ENCODE assay signal across 14 cellular contexts in the genomic region with DNA sequence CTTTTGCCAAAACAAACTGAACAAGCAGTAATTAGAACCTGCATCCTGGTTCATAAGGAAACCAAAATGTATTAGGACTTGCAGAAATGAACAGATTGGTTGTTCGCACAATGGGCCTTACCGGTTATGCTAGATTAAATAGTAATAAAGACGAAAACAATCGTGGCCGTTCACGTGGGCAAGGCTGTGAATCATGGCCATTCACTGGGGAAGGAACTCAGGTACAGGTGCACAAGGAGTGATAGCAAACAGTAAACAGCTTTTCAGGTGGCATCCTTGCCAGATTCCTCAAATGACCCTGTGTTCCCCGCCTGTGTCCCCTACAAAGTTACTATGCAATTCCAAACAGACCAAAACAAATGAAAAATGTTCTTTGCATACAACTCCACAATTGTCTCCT. TPM values are rescaled to one million over a fixed set of nuclear protein-coding genes. Genes with fewer than 3 reads are reported as not detected.
DNase-seq lines count a peak whose midpoint lies in the region; ATAC-seq and TF ChIP-seq lines count a peak whose summit lies in the region.
"Had no signal": no experiment of that assay in that cellular context is flagged by ENCODE, and none has a peak within 500 bp of the region (broad histone marks: within the 10 kb centered on the region; RNA-seq: fewer than 3 reads in every experiment).

No MANE protein-coding gene starts in this region.

- no peak overlapping the region for H2AK5ac ChIP-seq in H9 (ENCODE audit: insufficient read length, low read length)

- no peaks in the 10 kb centered on the region for H3K23me2 ChIP-seq in H9 (ENCODE audit: insufficient read length, low read depth, low read length, poor library complexity, severe bottlenecking)

- H3K4me1 ChIP-seq in H9 (ENCODE audit: insufficient read depth, low read length) (peaks cover 32% of the 10 kb centered on the region), stomach (peaks cover 62 to 98% (median 86%) of the 10 kb centered on the region in 4 donors)

- H3K27ac Mint-ChIP-seq in H9: peak overlapping the region; percentile 72 to 99 (median 86); a peak in 5 of 7 replicates
- H3K27ac Mint-ChIP-seq: activated naive CD8-positive, alpha-beta T cell treated with anti-CD3 and anti-CD28 coated beads for 36 hours had no signal

- H3K14ac ChIP-seq in H9 (ENCODE audit: insufficient read depth, low read length): no peak overlapping the region

- H3K56ac ChIP-seq in H9 (ENCODE audit: insufficient read length, low read depth, low read length): no peak overlapping the region

- H3K27ac ChIP-seq in H9 (ENCODE audit: insufficient read length, low read depth, low read length) (peak overlapping the region; percentile 34), epithelial cell of prostate (no peak overlapping the region), stomach (peak overlapping the region; percentile 63 to 96 (median 83))

- peak overlapping the region; percentile 9 for H3K4me2 ChIP-seq in H9 (ENCODE audit: insufficient read depth, insufficient read length, low read length)

- H4K5ac ChIP-seq in H9 (ENCODE audit: insufficient read length, low read depth, low read length): no peak overlapping the region

- H3K4me1 Mint-ChIP-seq in H9: peaks cover 90 to 94% of the 10 kb centered on the region in 2 experiments

- no peaks in the 10 kb centered on the region for H3K27me3 ChIP-seq in H9 (ENCODE audit: insufficient read depth, low read length)
- H3K27me3 ChIP-seq in stomach: no peaks in the 10 kb centered on the region

- no peak overlapping the region for H3K4ac ChIP-seq in H9 (ENCODE audit: low read depth, low read length)

- H3K9me3 ChIP-seq in H9 (ENCODE audit: control insufficient read depth, low read depth, low read length): no peaks in the 10 kb centered on the region
- no peaks in the 10 kb centered on the region for H3K9me3 ChIP-seq in stomach

- H3K27me3 Mint-ChIP-seq in H9 (ENCODE audit: low read depth): no peaks in the 10 kb centered on the region

- peak overlapping the region in 1 of 4 donors; percentile 5 for H3K4me3 ChIP-seq in stomach

- no peak overlapping the region for H4K91ac ChIP-seq in H9 (ENCODE audit: insufficient read length, low read depth, low read length)

- no peak overlapping the region for H2BK15ac ChIP-seq in H9 (ENCODE audit: low read depth, low read length)

- peaks cover 2 to 9% (median 7%) of the 10 kb centered on the region in 3 experiments; a peak in 3 of 7 replicates for H3K36me3 Mint-ChIP-seq in H9 (ENCODE audit: insufficient read depth in 1 of 3, low read depth in 3 of 3)
- H3K36me3 Mint-ChIP-seq: stimulated activated naive B cell treated with anti-CD40 and anti-IgM and Interleukin-4, amounts not matched to agents 10 μg/mL and 1 μg/mL and 100 μg/mL, for 72 hours had no signal

- no peak overlapping the region for H3K23ac ChIP-seq in H9 (ENCODE audit: insufficient read length, low read depth, low read length)

- DNase-seq in H9: no peak
- DNase-seq in NCI-H69 (lab: John Stamatoyannopoulos, UW): peak; percentile 85
- peak; percentile 39 for DNase-seq in epithelial cell of prostate (ENCODE audit: low read depth, low spot score)
- DNase-seq in stomach: peak; percentile 73
- no peak for DNase-seq in dedifferentiated amniotic fluid mesenchymal stem cell (ENCODE audit: extremely low spot score)
- no peak for DNase-seq in posterior cingulate gyrus
- DNase-seq: activated CD4-positive, alpha-beta T cell treated with anti-CD3 and anti-CD28 coated beads, Interleukin-2, amount 50 U/mL, for 48 hours; activated naive CD8-positive, alpha-beta T cell treated with anti-CD3 and anti-CD28 coated beads for 36 hours; DMS 273 treated with DMSO at 0.1 percent for 48 hours; glutamatergic neuron; mammary epithelial cell; NCI-H1092 treated with DMSO at 0.1 percent for 48 hours; stimulated activated naive B cell treated with anti-CD40 and anti-IgM and Interleukin-4, amounts not matched to agents 10 μg/mL and 1 μg/mL and 100 μg/mL, for 72 hours had no signal

- intact Hi-C loops in stomach (cut with DNase I; ENCODE audit: low total_unique reads) (no loop called here), posterior cingulate gyrus (cut with DNase I) (no loop called here)

- no CpG with 5 or more reads among the region's 7 CpGs for WGBS in H9 (ENCODE audit: extremely low coverage, insufficient read length, low lambda C conversion rate)
- WGBS in stomach, 5 donors: 17 to 46% (median 33%) methylated on average over 7 of the region's 7 CpGs

- peak overlapping the region in 1 of 2 experiments; percentile 66; a peak in 2 of 5 replicates for H3K4me3 Mint-ChIP-seq in H9
- H3K4me3 Mint-ChIP-seq: activated naive CD8-positive, alpha-beta T cell treated with anti-CD3 and anti-CD28 coated beads for 36 hours; stimulated activated naive B cell treated with anti-CD40 and anti-IgM and Interleukin-4, amounts not matched to agents 10 μg/mL and 1 μg/mL and 100 μg/mL, for 72 hours had no signal

- no peak overlapping the region for H2BK20ac ChIP-seq in H9 (ENCODE audit: low read depth, low read length, poor library complexity, severe bottlenecking)

- no peak for ATAC-seq in GM18505 (IDR thresholded peaks at IDR 0.05; ENCODE audit: unreplicated experiment)
- ATAC-seq: stimulated activated naive B cell treated with anti-CD40 and anti-IgM and Interleukin-4, amounts not matched to agents 10 μg/mL and 1 μg/mL and 100 μg/mL, for 72 hours had no signal

- no peaks in the 10 kb centered on the region for H4K20me1 ChIP-seq in H9 (ENCODE audit: control insufficient read depth, insufficient read depth, insufficient read length)

- TF ChIP-seq EP300 in stomach (IDR thresholded peaks at IDR 0.05): no peak

- no peak overlapping the region for H3T11ph ChIP-seq in H9 (ENCODE audit: low read length)

- H2AFZ ChIP-seq in H9 (ENCODE audit: low read length): no peak overlapping the region

- no peaks in the 10 kb centered on the region for H3K36me3 ChIP-seq in stomach

- H3K79me1 ChIP-seq in H9 (ENCODE audit: insufficient read depth, low read depth, low read length, poor library complexity, severe bottlenecking): peaks cover 5% of the 10 kb centered on the region

- no peaks in the 10 kb centered on the region; a peak in 1 of 5 replicates for H3K9me3 Mint-ChIP-seq in H9

- no peak overlapping the region for H2BK12ac ChIP-seq in H9 (ENCODE audit: insufficient read length, low read depth, low read length)

- no peak overlapping the region for H3K9ac ChIP-seq in H9 (ENCODE audit: extremely low read depth, insufficient read length, low read length)

- TF ChIP-seq POLR2A in stomach (IDR thresholded peaks at IDR 0.05): no peak
- TF ChIP-seq POLR2A in GM18505 (IDR thresholded peaks at IDR 0.05; ENCODE audit: borderline replicate concordance, extremely low read depth, insufficient read depth, insufficient read length): no peak

- TF ChIP-seq CTCF in H9 (conservative IDR thresholded peaks at IDR 0.05): no peak
- TF ChIP-seq CTCF in stomach (IDR thresholded peaks at IDR 0.05): no peak

- H2BK120ac ChIP-seq in H9 (ENCODE audit: low read depth, low read length, poor library complexity, severe bottlenecking): no peak overlapping the region

- H3K79me2 ChIP-seq in H9 (ENCODE audit: insufficient read depth, low read length): peaks cover 53% of the 10 kb centered on the region

- no peak overlapping the region for H4K8ac ChIP-seq in H9 (replicated peaks; ENCODE audit: insufficient read length, low read depth, low read length)

- H2BK5ac ChIP-seq in H9 (ENCODE audit: insufficient read length, low read length): no peak overlapping the region

- H3K18ac ChIP-seq in H9 (ENCODE audit: insufficient read length, low read depth, low read length): no peak overlapping the region

RNA-seq across cellular contexts. Expression of gene LRIG1, which starts 8.2 kb away (rescaled TPM):
- total RNA-seq in H9 (2021) (63.3 and 70.3 TPM in 2 replicates), stomach (100 to 1,000 TPM in 3 of 5 donors, 10 to 100 TPM in 2; 85.8 to 278 (median 101) TPM)
- 10 to 100 TPM; 20.2 to 31.5 (median 21.2) TPM for polyA plus RNA-seq in stomach

Comparison
In these comparisons a context has a peak if more than half of its experiments do, and no peak if none do; other contexts are left out.
1. DNase-seq: peak in NCI-H69 (single experiment), epithelial cell of prostate (single experiment) and stomach (single experiment); none in H9 (single experiment), dedifferentiated amniotic fluid mesenchymal stem cell (single experiment) and posterior cingulate gyrus (0 of 10).